ENCODE assay signal across 8 cellular contexts in genomic region chr6:38684244-38684643, GRCh38. TPM values are rescaled to one million over a fixed set of nuclear protein-coding genes. Genes with fewer than 3 reads are reported as not detected.
"Had no signal": no experiment of that assay in that cellular context is flagged by ENCODE, and none has a peak within 500 bp of the region (broad histone marks: within the 10 kb centered on the region; RNA-seq: fewer than 3 reads in every experiment).

No MANE protein-coding gene starts in this region.

- H3K9me3 Mint-ChIP-seq: GM23338, H9, IgD-negative memory B cell had no signal

- H3K27ac Mint-ChIP-seq: GM23338, H9 had no signal

- H3K27me3 Mint-ChIP-seq: IgD-negative memory B cell had no signal

- H3K4me3 ChIP-seq: GM23338 had no signal

- H2AFZ ChIP-seq: GM23338 had no signal

- ATAC-seq: GM23338 had no signal

- H3K4me3 Mint-ChIP-seq: GM23338, H9 had no signal

- FAIRE-seq: H1, H54, HTR-8/SVneo had no signal

- DNase-seq: H9, HCEC 1CT had no signal

- H3K4me2 ChIP-seq: GM23338 had no signal

RNA-seq across cellular contexts. Expression of gene DNAH8, which starts 30.9 kb away (rescaled TPM):
- total RNA-seq: GM23338, H1, H9, HT-29 had no signal
